Comparison of ENCODE assay signal across 8 cellular contexts in genomic region chr22:36369922-36370781, GRCh38. TPM values are rescaled to one million over a fixed set of nuclear protein-coding genes. Genes with fewer than 3 reads are reported as not detected.
DNase-seq lines count a peak whose midpoint lies in the region; ATAC-seq and TF ChIP-seq lines count a peak whose summit lies in the region.

No MANE protein-coding gene starts in this region.

- no TSS peak for BruUV-seq in OCI-LY7 (replicated peaks; lab: Mats Ljungman, UMichigan)

- H3K9ac ChIP-seq in mesenchymal stem cell (ENCODE audit: low read length), result no peak overlapping the region

- DNase-seq in activated T-cell treated with anti-CD3 and anti-CD28 coated beads, Interleukin-2, amount 50 U/mL, for 1 hour, result peak; percentile 52
- DNase-seq in activated T-cell treated with anti-CD3 and anti-CD28 coated beads for 4 hours, result no peak
- peak; percentile 52 for DNase-seq in OCI-LY7 (ENCODE audit: low spot score)
- peak; percentile 86 for DNase-seq in cerebellar cortex (ENCODE audit: low spot score)
- DNase-seq in mesenchymal stem cell, result peak; percentile 68
- peak; percentile 83 for DNase-seq in upper lobe of right lung
- no peak for DNase-seq in pons (ENCODE audit: low spot score)

- no peak overlapping the region for H2BK15ac ChIP-seq in mesenchymal stem cell (ENCODE audit: low read depth, poor library complexity, severe bottlenecking)

- H3K9me2 ChIP-seq in OCI-LY7 (ENCODE audit: insufficient read depth, low read length), result no peaks in the 10 kb centered on the region

- H3K79me2 ChIP-seq in OCI-LY7 (ENCODE audit: insufficient read depth, low read depth, low read length), result peaks cover 99% of the 10 kb centered on the region

- H3K36me3 ChIP-seq in OCI-LY7 (ENCODE audit: insufficient read depth, low read length) (peaks cover 52% of the 10 kb centered on the region), mesenchymal stem cell (ENCODE audit: control insufficient read depth in 1 of 2, insufficient read depth in 2 of 2, low read depth in 1 of 2, low read length in 2 of 2) (peaks cover 13 to 41% of the 10 kb centered on the region in 2 experiments), upper lobe of right lung (peaks cover 7% of the 10 kb centered on the region)

- H3K4me2 ChIP-seq in OCI-LY7 (ENCODE audit: low read length) (peak overlapping the region; percentile 31; the same call in 1 of the 2 replicates), mesenchymal stem cell (ENCODE audit: low read length, poor library complexity, severe bottlenecking) (peak overlapping the region; percentile 36)

- H3K9me3 ChIP-seq in OCI-LY7 (ENCODE audit: low read length), result no peaks in the 10 kb centered on the region
- no peaks in the 10 kb centered on the region for H3K9me3 ChIP-seq in mesenchymal stem cell (ENCODE audit: control insufficient read depth, low read length)
- H3K9me3 ChIP-seq in upper lobe of right lung, result no peaks in the 10 kb centered on the region

- H3K27me3 ChIP-seq in mesenchymal stem cell (ENCODE audit: control insufficient read depth in 1 of 2, insufficient read depth in 1 of 2, low read length in 2 of 2), result no peaks in the 10 kb centered on the region
- no peaks in the 10 kb centered on the region for H3K27me3 ChIP-seq in upper lobe of right lung

- no peak overlapping the region for H3K18ac ChIP-seq in mesenchymal stem cell (ENCODE audit: low read depth in 1 of 2, low read length in 2 of 2)

- H3K4me3 ChIP-seq in OCI-LY7 (ENCODE audit: low read depth, low read length, poor library complexity, severe bottlenecking) (no peak overlapping the region), mesenchymal stem cell (ENCODE audit: insufficient read depth in 1 of 2, low read depth in 1 of 2, low read length in 2 of 2) (peak overlapping the region in 1 of 2 experiments; percentile 19), upper lobe of right lung (peak overlapping the region; percentile 21)

- H2BK12ac ChIP-seq in mesenchymal stem cell (ENCODE audit: low read length in 2 of 2), result no peak overlapping the region

- POLR2A ChIA-PET in OCI-LY7 (lab: Charles Lee), result no interaction called here

- peak overlapping the region in 1 of 2 experiments; percentile 3 for H3K14ac ChIP-seq in mesenchymal stem cell (ENCODE audit: low read length in 2 of 2)

- H3K79me1 ChIP-seq in mesenchymal stem cell (replicated peaks; ENCODE audit: low read length, poor library complexity, severe bottlenecking), result no peaks in the 10 kb centered on the region

- H3K4me1 ChIP-seq in OCI-LY7 (ENCODE audit: insufficient read depth, low read length, poor library complexity, severe bottlenecking), result peaks cover 51% of the 10 kb centered on the region
- peaks cover 64% of the 10 kb centered on the region for H3K4me1 ChIP-seq in mesenchymal stem cell (ENCODE audit: control insufficient read depth, insufficient read depth, low read depth, low read length)
- peaks cover 100% of the 10 kb centered on the region for H3K4me1 ChIP-seq in upper lobe of right lung

- ATAC-seq in upper lobe of right lung (peak; percentile 83), HG03442 (IDR thresholded peaks at IDR 0.05; ENCODE audit: unreplicated experiment) (no peak)

- H3K4ac ChIP-seq in mesenchymal stem cell (ENCODE audit: low read depth in 1 of 2, low read length in 2 of 2), result peak overlapping the region in 1 of 2 experiments; percentile 11

- TF ChIP-seq CTCF in OCI-LY7 (conservative IDR thresholded peaks at IDR 0.05; ENCODE audit: low read length) (no peak), upper lobe of right lung (IDR thresholded peaks at IDR 0.05) (no peak)

- H2AFZ ChIP-seq in OCI-LY7 (ENCODE audit: low read length) (no peak overlapping the region), mesenchymal stem cell (ENCODE audit: low read depth, low read length) (no peak overlapping the region)

- CTCF ChIA-PET in OCI-LY7 (lab: Charles Lee; ENCODE audit: unreplicated experiment), result no interaction called here

- no peak overlapping the region for H4K91ac ChIP-seq in mesenchymal stem cell (ENCODE audit: low read length)

- peaks cover 12% of the 10 kb centered on the region for H4K20me1 ChIP-seq in OCI-LY7 (ENCODE audit: insufficient read depth, low read length)

- H4K8ac ChIP-seq in mesenchymal stem cell (ENCODE audit: low read length), result no peak overlapping the region

- no peak overlapping the region for H3K23ac ChIP-seq in mesenchymal stem cell (ENCODE audit: low read length in 2 of 2)

- H2AK5ac ChIP-seq in mesenchymal stem cell (ENCODE audit: low read length, severe bottlenecking), result no peak overlapping the region

- intact Hi-C loops in OCI-LY7 (cut with micrococcal nuclease; ENCODE audit: unreplicated experiment), result no loop called here
- intact Hi-C loops in upper lobe of right lung (cut with DNase I), result no loop called here

- H3K27ac ChIP-seq in OCI-LY7 (ENCODE audit: low read depth, low read length, poor library complexity, severe bottlenecking), result no peak overlapping the region
- peak overlapping the region; percentile 90 for H3K27ac ChIP-seq in mesenchymal stem cell (ENCODE audit: low read length, poor library complexity, severe bottlenecking)
- peak overlapping the region; percentile 85 for H3K27ac ChIP-seq in upper lobe of right lung

- no peak overlapping the region for H2BK120ac ChIP-seq in mesenchymal stem cell (ENCODE audit: low read depth, low read length)

- 77% methylated on average over 10 of the region's 11 CpGs for WGBS in mesenchymal stem cell

- no peak overlapping the region for H2BK5ac ChIP-seq in mesenchymal stem cell (ENCODE audit: low read depth, low read length, poor library complexity, severe bottlenecking)

RNA-seq across cellular contexts. Expression of gene MYH9, which starts 17.6 kb away (rescaled TPM):
- 112 and 133 TPM in 2 replicates for total RNA-seq in OCI-LY7 (2014; rRNA removed; shearing (Covaris generic))
- total RNA-seq in OCI-LY7 (2022) (213 and 223 TPM in 2 replicates), upper lobe of right lung (842 TPM)
- polyA plus RNA-seq in mesenchymal stem cell (2013, experiment 1 of 2), result 369 TPM
- polyA plus RNA-seq in mesenchymal stem cell (2013, experiment 2 of 2), result 336 TPM

Comparison
In these comparisons a context has a peak if more than half of its experiments do, and no peak if none do; other contexts are left out.
1. DNase-seq: peak in activated T-cell treated with anti-CD3 and anti-CD28 coated beads, Interleukin-2, amount 50 U/mL, for 1 hour (single experiment), OCI-LY7 (single experiment), cerebellar cortex (single experiment), mesenchymal stem cell (single experiment) and upper lobe of right lung (single experiment); none in activated T-cell treated with anti-CD3 and anti-CD28 coated beads for 4 hours (single experiment) and pons (single experiment).